ENCODE assay signal across 8 cellular contexts in the genomic region with DNA sequence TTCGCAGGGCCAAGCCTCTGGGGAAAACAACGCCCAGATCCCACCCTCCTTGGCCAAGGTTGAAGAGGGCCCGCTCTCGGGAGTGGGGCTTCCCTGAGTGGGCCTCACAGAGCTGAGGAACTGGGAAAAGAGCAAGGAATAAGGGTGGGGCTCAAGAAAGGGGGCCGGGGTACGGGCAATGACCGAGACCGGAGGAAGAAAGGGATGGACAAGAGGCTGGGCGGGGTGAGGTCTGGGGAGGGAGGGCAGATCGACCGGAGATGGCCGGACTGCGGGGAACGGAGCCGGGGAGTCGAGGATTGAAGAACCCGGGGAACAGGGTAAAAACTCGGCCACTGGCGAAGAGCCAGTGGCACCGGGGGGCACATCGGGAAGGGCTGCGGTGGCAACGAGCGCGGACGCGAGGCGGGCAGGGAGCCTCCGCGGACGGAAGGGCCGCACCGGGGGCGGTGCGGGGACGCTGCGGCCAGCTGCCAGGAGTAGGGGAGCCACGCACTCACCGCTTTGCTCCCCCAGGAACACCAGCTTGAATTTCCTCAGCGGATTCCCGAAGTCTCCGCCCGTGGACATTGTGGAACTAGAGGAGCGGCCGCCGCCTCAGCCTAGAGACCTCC. TPM values are rescaled to one million over a fixed set of nuclear protein-coding genes. Genes with fewer than 3 reads are reported as not detected.
DNase-seq lines count a peak whose midpoint lies in the region; ATAC-seq and TF ChIP-seq lines count a peak whose summit lies in the region.

No MANE protein-coding gene starts in this region.

- peaks cover 22 to 47% (median 36%) of the 10 kb centered on the region in 4 donors for H3K4me1 Mint-ChIP-seq in CD4-positive, CD25-positive, alpha-beta regulatory T cell
- peaks cover 29% of the 10 kb centered on the region for H3K4me1 Mint-ChIP-seq in activated T-cell treated with anti-CD3 and anti-CD28 coated beads, Interleukin-2, amount 50 U/mL, for 4 hours (ENCODE audit: low read depth)

- no peaks in the 10 kb centered on the region for H3K27me3 ChIP-seq in CD4-positive, CD25-positive, alpha-beta regulatory T cell (ENCODE audit: control insufficient read depth, insufficient read depth, low read length)
- H3K27me3 ChIP-seq in neural cell (ENCODE audit: insufficient read depth, low read depth, low read length) = no peaks in the 10 kb centered on the region

- H3K9ac ChIP-seq in neural cell (ENCODE audit: low read length) = peak overlapping the region; percentile 89

- peaks cover 10% of the 10 kb centered on the region for H4K20me1 ChIP-seq in neural cell (ENCODE audit: insufficient read depth)

- peaks cover 0 to 1% (median 0%) of the 10 kb centered on the region in 7 donors for H3K9me3 Mint-ChIP-seq in CD4-positive, CD25-positive, alpha-beta regulatory T cell
- H3K9me3 Mint-ChIP-seq in activated T-cell treated with anti-CD3 and anti-CD28 coated beads, Interleukin-2, amount 50 U/mL, for 4 hours = no peaks in the 10 kb centered on the region

- no peaks in the 10 kb centered on the region for H3K9me3 ChIP-seq in CD4-positive, CD25-positive, alpha-beta regulatory T cell (ENCODE audit: control insufficient read depth in 2 of 2, low read length in 2 of 2)
- H3K9me3 ChIP-seq in neural cell (ENCODE audit: low read length) = no peaks in the 10 kb centered on the region

- H3K4me3 Mint-ChIP-seq in CD4-positive, CD25-positive, alpha-beta regulatory T cell = peak overlapping the region; percentile 88 to 99 (median 94)
- H3K4me3 Mint-ChIP-seq in activated T-cell treated with anti-CD3 and anti-CD28 coated beads, Interleukin-2, amount 50 U/mL, for 4 hours = peak overlapping the region; percentile 91

- peaks cover 50% of the 10 kb centered on the region for H3K79me2 ChIP-seq in neural cell (replicated peaks; ENCODE audit: insufficient read depth, low read length)

- H3K27me3 Mint-ChIP-seq in CD4-positive, CD25-positive, alpha-beta regulatory T cell = no peaks in the 10 kb centered on the region
- no peaks in the 10 kb centered on the region for H3K27me3 Mint-ChIP-seq in activated T-cell treated with anti-CD3 and anti-CD28 coated beads, Interleukin-2, amount 50 U/mL, for 4 hours (ENCODE audit: low read depth)

- peak overlapping the region; percentile 89 for H3K4me3 ChIP-seq in CD4-positive, CD25-positive, alpha-beta regulatory T cell (ENCODE audit: low read depth, low read length)
- H3K4me3 ChIP-seq in fibroblast of villous mesenchyme (ENCODE audit: low read depth, low read length) = peak overlapping the region; percentile 98
- peak overlapping the region; percentile 67 for H3K4me3 ChIP-seq in neural cell (ENCODE audit: low read length)

- H3K36me3 ChIP-seq in CD4-positive, CD25-positive, alpha-beta regulatory T cell (ENCODE audit: control insufficient read depth, insufficient read depth, low read length) = no peaks in the 10 kb centered on the region
- H3K36me3 ChIP-seq in neural cell (ENCODE audit: insufficient read depth, low read length) = no peaks in the 10 kb centered on the region

- DNase-seq in CD4-positive, CD25-positive, alpha-beta regulatory T cell = no peak
- DNase-seq in HuH-7.5 (ENCODE audit: low spot score) (peak; percentile 25), fibroblast of villous mesenchyme (ENCODE audit: low read depth) (peak; percentile 54), SKM-1 treated with dmso at 0.1 percent for 144 hours (lab: John Stamatoyannopoulos, UW; ENCODE audit: unreplicated experiment) (no peak)
- DNase-seq in activated T-cell treated with anti-CD3 and anti-CD28 coated beads, Interleukin-2, amount 50 U/mL, for 4 hours = no peak

- no peaks in the 10 kb centered on the region for H3K9me2 ChIP-seq in neural cell (ENCODE audit: insufficient read depth, low read length)

- H3K27ac Mint-ChIP-seq in CD4-positive, CD25-positive, alpha-beta regulatory T cell = peak overlapping the region in 2 of 3 donors; percentile 90 to 91

- peak overlapping the region; percentile 89 for H3K4me2 ChIP-seq in neural cell (ENCODE audit: low read length)

- no peaks in the 10 kb centered on the region for H3F3A ChIP-seq in neural cell (ENCODE audit: insufficient read depth, low read length, poor library complexity, severe bottlenecking)

- peak overlapping the region; percentile 40 for H2AFZ ChIP-seq in neural cell (ENCODE audit: low read depth, low read length)

- TF ChIP-seq CTCF in fibroblast of villous mesenchyme (IDR thresholded peaks at IDR 0.05; ENCODE audit: insufficient read depth, low read depth, low read length) = no peak
- no peak for TF ChIP-seq CTCF in neural cell (IDR thresholded peaks at IDR 0.05; ENCODE audit: poor library complexity, severe bottlenecking)

- no peaks in the 10 kb centered on the region for H3K36me3 Mint-ChIP-seq in CD4-positive, CD25-positive, alpha-beta regulatory T cell
- H3K36me3 Mint-ChIP-seq in activated T-cell treated with anti-CD3 and anti-CD28 coated beads, Interleukin-2, amount 50 U/mL, for 4 hours (ENCODE audit: insufficient read depth) = peaks cover 2% of the 10 kb centered on the region

- no peak for ATAC-seq in CD4-positive, CD25-positive, alpha-beta regulatory T cell (ENCODE audit: low read depth in 2 of 2)
- peak; percentile 4 for ATAC-seq in GM19455 (IDR thresholded peaks at IDR 0.05; ENCODE audit: unreplicated experiment)
- peak in 1 of 2 donors; percentile 0 for ATAC-seq in activated T-cell treated with anti-CD3 and anti-CD28 coated beads, Interleukin-2, amount 50 U/mL, for 4 hours
- ATAC-seq in GM18520 (IDR thresholded peaks at IDR 0.05; ENCODE audit: unreplicated experiment) = no peak

- no peak for TF ChIP-seq RAD21 in neural cell (conservative IDR thresholded peaks at IDR 0.05)

- H3K27ac ChIP-seq in CD4-positive, CD25-positive, alpha-beta regulatory T cell (ENCODE audit: insufficient read depth, low read length, poor library complexity, severe bottlenecking) = peak overlapping the region; percentile 83
- peak overlapping the region; percentile 87 for H3K27ac ChIP-seq in neural cell (ENCODE audit: low read length)

- TF ChIP-seq EP300 in neural cell (conservative IDR thresholded peaks at IDR 0.05; ENCODE audit: poor library complexity, severe bottlenecking) = no peak

- H3K4me1 ChIP-seq in CD4-positive, CD25-positive, alpha-beta regulatory T cell (ENCODE audit: control insufficient read depth, insufficient read depth, low read length, poor library complexity, severe bottlenecking) = peaks cover 30% of the 10 kb centered on the region

TF ChIP-seq in neural cell, 6 proteins besides CTCF, POLR2A, EP300 and RAD21:
- TF ChIP-seq MXI1 (conservative IDR thresholded peaks at IDR 0.05; ENCODE audit: poor library complexity, severe bottlenecking) (no peak), POLR2AphosphoS5 (IDR thresholded peaks at IDR 0.05) (peak; percentile 61)
- TF ChIP-seq, protein P1, sequence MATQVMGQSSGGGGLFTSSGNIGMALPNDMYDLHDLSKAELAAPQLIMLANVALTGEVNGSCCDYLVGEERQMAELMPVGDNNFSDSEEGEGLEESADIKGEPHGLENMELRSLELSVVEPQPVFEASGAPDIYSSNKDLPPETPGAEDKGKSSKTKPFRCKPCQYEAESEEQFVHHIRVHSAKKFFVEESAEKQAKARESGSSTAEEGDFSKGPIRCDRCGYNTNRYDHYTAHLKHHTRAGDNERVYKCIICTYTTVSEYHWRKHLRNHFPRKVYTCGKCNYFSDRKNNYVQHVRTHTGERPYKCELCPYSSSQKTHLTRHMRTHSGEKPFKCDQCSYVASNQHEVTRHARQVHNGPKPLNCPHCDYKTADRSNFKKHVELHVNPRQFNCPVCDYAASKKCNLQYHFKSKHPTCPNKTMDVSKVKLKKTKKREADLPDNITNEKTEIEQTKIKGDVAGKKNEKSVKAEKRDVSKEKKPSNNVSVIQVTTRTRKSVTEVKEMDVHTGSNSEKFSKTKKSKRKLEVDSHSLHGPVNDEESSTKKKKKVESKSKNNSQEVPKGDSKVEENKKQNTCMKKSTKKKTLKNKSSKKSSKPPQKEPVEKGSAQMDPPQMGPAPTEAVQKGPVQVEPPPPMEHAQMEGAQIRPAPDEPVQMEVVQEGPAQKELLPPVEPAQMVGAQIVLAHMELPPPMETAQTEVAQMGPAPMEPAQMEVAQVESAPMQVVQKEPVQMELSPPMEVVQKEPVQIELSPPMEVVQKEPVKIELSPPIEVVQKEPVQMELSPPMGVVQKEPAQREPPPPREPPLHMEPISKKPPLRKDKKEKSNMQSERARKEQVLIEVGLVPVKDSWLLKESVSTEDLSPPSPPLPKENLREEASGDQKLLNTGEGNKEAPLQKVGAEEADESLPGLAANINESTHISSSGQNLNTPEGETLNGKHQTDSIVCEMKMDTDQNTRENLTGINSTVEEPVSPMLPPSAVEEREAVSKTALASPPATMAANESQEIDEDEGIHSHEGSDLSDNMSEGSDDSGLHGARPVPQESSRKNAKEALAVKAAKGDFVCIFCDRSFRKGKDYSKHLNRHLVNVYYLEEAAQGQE (IDR thresholded peaks at IDR 0.05; ENCODE audit: borderline replicate concordance) = peak; percentile 58

RNA-seq across cellular contexts. Expression of a gene that starts 0.7 kb away (rescaled TPM):
- 79.0 TPM for total RNA-seq in CD4-positive, CD25-positive, alpha-beta regulatory T cell
- 100 to 1,000 TPM; 108 to 124 (median 120) TPM for polyA plus RNA-seq in CD4-positive, CD25-positive, alpha-beta regulatory T cell
- 10 to 100 TPM; 53.3 to 62.7 (median 59.5) TPM for total RNA-seq in activated T-cell treated with anti-CD3 and anti-CD28 coated beads, Interleukin-2, amount 50 U/mL, for 4 hours
- 123 and 153 TPM in 2 replicates for total RNA-seq in fibroblast of villous mesenchyme
- polyA plus RNA-seq in neural cell = 155 and 207 TPM in 2 replicates
- polyA minus RNA-seq in neural cell = 229 and 233 TPM in 2 replicates

RNA-seq across cellular contexts. Expression of a gene that starts 27.5 kb away (rescaled TPM):
- total RNA-seq in CD4-positive, CD25-positive, alpha-beta regulatory T cell = 25.7 TPM
- 10 to 100 TPM; 53.6 to 70.8 (median 66.4) TPM for polyA plus RNA-seq in CD4-positive, CD25-positive, alpha-beta regulatory T cell
- total RNA-seq in activated T-cell treated with anti-CD3 and anti-CD28 coated beads, Interleukin-2, amount 50 U/mL, for 4 hours = 10 to 100 TPM; 49.9 to 51.5 (median 51.3) TPM
- total RNA-seq in fibroblast of villous mesenchyme = 22.5 and 30.3 TPM in 2 replicates
- polyA plus RNA-seq in neural cell = 98.3 and 99.9 TPM in 2 replicates
- 34.6 and 47.8 TPM in 2 replicates for polyA minus RNA-seq in neural cell

Comparison
In these comparisons a context has a peak if more than half of its experiments do, and no peak if none do; other contexts are left out.
1. DNase-seq: peak in HuH-7.5 (single experiment) and fibroblast of villous mesenchyme (single experiment); none in CD4-positive, CD25-positive, alpha-beta regulatory T cell (0 of 3), activated T-cell treated with anti-CD3 and anti-CD28 coated beads, Interleukin-2, amount 50 U/mL, for 4 hours (single experiment) and SKM-1 treated with dmso at 0.1 percent for 144 hours (single experiment).
2. Peak in every context shown above with its lines, with median percentiles within 50 percentile points of each other: H3K4me3 ChIP-seq.